ENCODE assay signal across 16 cellular contexts in the genomic region with DNA sequence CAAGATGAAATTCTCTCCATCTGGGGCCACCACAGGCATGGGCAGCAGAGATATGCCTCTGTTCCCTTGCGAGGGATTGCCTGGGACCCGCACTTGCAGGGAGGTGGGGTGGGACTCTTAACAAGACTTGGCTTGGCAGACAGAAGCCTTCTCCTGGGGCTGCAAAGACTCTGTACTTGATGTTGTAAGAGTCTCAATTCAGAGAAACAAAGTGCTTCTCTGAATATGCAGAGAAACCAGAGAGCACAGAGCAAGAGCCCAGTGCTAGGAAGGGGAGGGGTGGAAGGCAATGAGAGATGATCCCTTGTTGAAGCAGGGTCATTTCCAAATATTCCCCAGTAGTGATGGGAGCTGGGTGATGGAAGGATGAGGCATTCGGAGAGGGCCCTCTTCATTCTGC. TPM values are rescaled to one million over a fixed set of nuclear protein-coding genes. Genes with fewer than 3 reads are reported as not detected.
A peak's percentile ranks its signal among the peaks of the same experiment; 100 is the strongest.
DNase-seq lines count a peak whose midpoint lies in the region; ATAC-seq and TF ChIP-seq lines count a peak whose summit lies in the region.
"Had no signal": no experiment of that assay in that cellular context is flagged by ENCODE, and none has a peak within 500 bp of the region (broad histone marks: within the 10 kb centered on the region; RNA-seq: fewer than 3 reads in every experiment).

No MANE protein-coding gene starts in this region.

- CTCF ChIA-PET in MCF 10A (lab: Yijun Ruan, JAX): interaction anchor here (0.6 to 11.7 kb wide), 3 partner anchors 12 to 26 kb away, joined by 3 to 153 read pairs (median 6); no protein-coding TSS in a partner anchor

- no peak for TF ChIP-seq POLR2A in breast epithelium (IDR thresholded peaks at IDR 0.05)

- no TSS peak for BruUV-seq in MCF 10A (replicated peaks; lab: Mats Ljungman, UMichigan)

- H3K27ac Mint-ChIP-seq in MCF 10A (ENCODE audit: low read depth, unreplicated experiment): peak overlapping the region; percentile 68
- H3K27ac Mint-ChIP-seq: dendritic cell treated with granulocyte-macrophage colony-stimulating factor and Interleukin-4, amounts not matched to agents 40 ng/mL and 50 ng/mL, for 4 days; stimulated activated memory B cell treated with anti-CD40 and anti-IgM and Interleukin-4, amounts not matched to agents 10 μg/mL and 1 μg/mL and 100 μg/mL, for 72 hours had no signal

- H3K27me3 ChIP-seq in breast epithelium (peaks cover 0 to 7% of the 10 kb centered on the region in 2 donors), muscle layer of colon (ENCODE audit: control insufficient read depth in 1 of 2, insufficient read depth in 2 of 2, low read length in 2 of 2) (peaks cover 0 to 5% of the 10 kb centered on the region in 2 donors), upper lobe of right lung (peaks cover 11% of the 10 kb centered on the region)

- peak overlapping the region; percentile 72 for H3K4me3 Mint-ChIP-seq in MCF 10A (ENCODE audit: unreplicated experiment)
- H3K4me3 Mint-ChIP-seq: dendritic cell treated with granulocyte-macrophage colony-stimulating factor and Interleukin-4, amounts not matched to agents 40 ng/mL and 50 ng/mL, for 4 days; stimulated activated memory B cell treated with anti-CD40 and anti-IgM and Interleukin-4, amounts not matched to agents 10 μg/mL and 1 μg/mL and 100 μg/mL, for 72 hours had no signal

- H3K27ac ChIP-seq in breast epithelium: no peak overlapping the region
- peak overlapping the region in 1 of 2 donors; percentile 61 for H3K27ac ChIP-seq in coronary artery
- peak overlapping the region; percentile 53 for H3K27ac ChIP-seq in muscle layer of colon (ENCODE audit: low read depth, low read length)
- no peak overlapping the region for H3K27ac ChIP-seq in upper lobe of right lung
- H3K27ac ChIP-seq: parathyroid adenoma had no signal

- TF ChIP-seq CTCF in MCF 10A (IDR thresholded peaks at IDR 0.05; ENCODE audit: unreplicated experiment) (no peak), breast epithelium (IDR thresholded peaks at IDR 0.05) (no peak), coronary artery (IDR thresholded peaks at IDR 0.05) (no peak), upper lobe of right lung (IDR thresholded peaks at IDR 0.05) (no peak)

- POLR2A ChIA-PET in MCF 10A (lab: Yijun Ruan, JAX): interaction anchor here (0.6 to 27.4 kb wide), 3 partner anchors 16 to 536 kb away, joined by 4 to 736 read pairs (median 117); a partner anchor contains a TSS

- no peaks in the 10 kb centered on the region for H3K9me3 Mint-ChIP-seq in MCF 10A (ENCODE audit: unreplicated experiment)
- H3K9me3 Mint-ChIP-seq: dendritic cell treated with granulocyte-macrophage colony-stimulating factor and Interleukin-4, amounts not matched to agents 40 ng/mL and 50 ng/mL, for 4 days; stimulated activated memory B cell treated with anti-CD40 and anti-IgM and Interleukin-4, amounts not matched to agents 10 μg/mL and 1 μg/mL and 100 μg/mL, for 72 hours had no signal

- ATAC-seq in upper lobe of right lung (no peak), GM19351 (IDR thresholded peaks at IDR 0.05; ENCODE audit: unreplicated experiment) (no peak)
- ATAC-seq: esophagus mucosa; K562; stimulated activated memory B cell treated with anti-CD40 and anti-IgM and Interleukin-4, amounts not matched to agents 10 μg/mL and 1 μg/mL and 100 μg/mL, for 72 hours had no signal

- H3K9ac ChIP-seq in muscle layer of colon (ENCODE audit: low read length): no peak overlapping the region
- H3K9ac ChIP-seq: parathyroid adenoma had no signal

- peaks cover 7% of the 10 kb centered on the region for H3K36me3 Mint-ChIP-seq in MCF 10A (ENCODE audit: insufficient read depth, unreplicated experiment)
- H3K36me3 Mint-ChIP-seq: stimulated activated memory B cell treated with anti-CD40 and anti-IgM and Interleukin-4, amounts not matched to agents 10 μg/mL and 1 μg/mL and 100 μg/mL, for 72 hours had no signal

- no peaks in the 10 kb centered on the region for H3K9me3 ChIP-seq in breast epithelium
- no peaks in the 10 kb centered on the region for H3K9me3 ChIP-seq in muscle layer of colon (ENCODE audit: low read length)
- no peaks in the 10 kb centered on the region for H3K9me3 ChIP-seq in upper lobe of right lung

- H3K4me1 ChIP-seq in breast epithelium (peaks cover 0 to 6% of the 10 kb centered on the region in 2 donors), muscle layer of colon (ENCODE audit: insufficient read depth, low read length) (peaks cover 32% of the 10 kb centered on the region), upper lobe of right lung (peaks cover 19% of the 10 kb centered on the region)
- H3K4me1 ChIP-seq: parathyroid adenoma had no signal

- H3K27me3 Mint-ChIP-seq in MCF 10A (ENCODE audit: insufficient read depth, unreplicated experiment): no peaks in the 10 kb centered on the region

- no peaks in the 10 kb centered on the region for H3K36me3 ChIP-seq in breast epithelium
- no peaks in the 10 kb centered on the region for H3K36me3 ChIP-seq in muscle layer of colon (ENCODE audit: insufficient read depth, low read length)
- H3K36me3 ChIP-seq in upper lobe of right lung: no peaks in the 10 kb centered on the region

- H3K4me3 ChIP-seq in breast epithelium: no peak overlapping the region
- peak overlapping the region; percentile 80 for H3K4me3 ChIP-seq in coronary artery
- no peak overlapping the region for H3K4me3 ChIP-seq in muscle layer of colon (ENCODE audit: low read depth in 1 of 2, low read length in 2 of 2)
- peak overlapping the region; percentile 64 for H3K4me3 ChIP-seq in upper lobe of right lung
- H3K4me3 ChIP-seq: K562 had no signal

- intact Hi-C loops in MCF 10A (cut with micrococcal nuclease): no loop called here
- intact Hi-C loops in breast epithelium (cut with DNase I; ENCODE audit: low total_unique reads): no loop called here
- intact Hi-C loops in upper lobe of right lung (cut with DNase I): no loop called here

- H3K4me1 Mint-ChIP-seq in MCF 10A (ENCODE audit: insufficient read depth, unreplicated experiment): peaks cover 43% of the 10 kb centered on the region

- DNase-seq in MCF 10A (ENCODE audit: unreplicated experiment) (peak; percentile 38), breast epithelium (ENCODE audit: low spot score in 2 of 2) (no peak), coronary artery (ENCODE audit: low spot score) (no peak), upper lobe of right lung (no peak), globus pallidus (ENCODE audit: low spot score) (no peak), NCI-H1694 treated with DMSO at 0.1 percent for 48 hours (lab: John Stamatoyannopoulos, UW) (no peak)
- DNase-seq: activated effector memory CD4-positive, alpha-beta T cell treated with anti-CD3 and anti-CD28 coated beads, Interleukin-2, amount 50 U/mL, for 16 hours; T-helper 2 cell had no signal

RNA-seq across cellular contexts. Expression of a gene that starts 2.2 kb away (rescaled TPM):
- total RNA-seq in MCF 10A (2022) (22.3 and 27.4 TPM in 2 replicates), breast epithelium (10 to 100 TPM in 2 of 3 donors, 1 to 10 TPM in 1; 5.6 to 25.6 (median 12.3) TPM), upper lobe of right lung (55.6 TPM)
- total RNA-seq: K562 had no signal

RNA-seq across cellular contexts. Expression of a gene that starts 16.0 kb away (rescaled TPM):
- total RNA-seq in MCF 10A (2022) (284 and 337 TPM in 2 replicates), breast epithelium (10 to 100 TPM; 65.5 to 76.8 (median 72.8) TPM), upper lobe of right lung (142 TPM)

RNA-seq across cellular contexts. Expression of a gene that starts 32.6 kb away (rescaled TPM):
- total RNA-seq in MCF 10A (2022) (not detected in 2 replicates), breast epithelium (not detected), upper lobe of right lung (not detected)
- total RNA-seq: esophagus mucosa, K562, kidney epithelial cell had no signal

RNA-seq across cellular contexts. Expression of a gene that starts 40.2 kb away (rescaled TPM):
- total RNA-seq in MCF 10A (2022) (0.23 and 0.39 TPM in 2 replicates), breast epithelium (under 1 TPM; 0.29 to 0.33 (median 0.32) TPM), upper lobe of right lung (not detected)
- total RNA-seq: esophagus mucosa, K562, kidney epithelial cell had no signal

Comparison
In these comparisons a context has a peak if more than half of its experiments do, and no peak if none do; other contexts are left out.
1. H3K4me3 ChIP-seq: peak in coronary artery (single experiment) and upper lobe of right lung (single experiment); none in breast epithelium (0 of 3) and muscle layer of colon (0 of 2).